ENCODE assay signal across 9 cellular contexts in genomic region chr11:72411623-72412532, GRCh38. TPM values are rescaled to one million over a fixed set of nuclear protein-coding genes. Genes with fewer than 3 reads are reported as not detected.
DNase-seq lines count a peak whose midpoint lies in the region; ATAC-seq and TF ChIP-seq lines count a peak whose summit lies in the region.
"Had no signal": no experiment of that assay in that cellular context is flagged by ENCODE, and none has a peak within 500 bp of the region (broad histone marks: within the 10 kb centered on the region; RNA-seq: fewer than 3 reads in every experiment).

No MANE protein-coding gene starts in this region.

- no peak overlapping the region for H3K27ac Mint-ChIP-seq in effector memory CD8-positive, alpha-beta T cell
- H3K27ac Mint-ChIP-seq: natural killer cell treated with Interleukin-12 subunit alpha and Interleukin-12 subunit beta and Interleukin-15 and Interleukin-18, amount 100 ng/mL, for 72 hours had no signal

- H4K8ac ChIP-seq in neuronal stem cell (ENCODE audit: low read depth, low read length): peak overlapping the region; percentile 4

- H2AFZ ChIP-seq in neuronal stem cell (ENCODE audit: low read length): peak overlapping the region; percentile 55

- peak overlapping the region; percentile 14 for H2BK12ac ChIP-seq in neuronal stem cell (ENCODE audit: low read length)

- no peak overlapping the region for H3K4me3 ChIP-seq in neuronal stem cell (ENCODE audit: low read length in 2 of 2)

- peak overlapping the region; percentile 73 for H2BK15ac ChIP-seq in neuronal stem cell (ENCODE audit: low read length)

- ATAC-seq in GM21528 (IDR thresholded peaks at IDR 0.05; ENCODE audit: low FRiP score, unreplicated experiment) (peak; percentile 62), GM19035 (IDR thresholded peaks at IDR 0.05; ENCODE audit: unreplicated experiment) (no peak)
- ATAC-seq in effector memory CD8-positive, alpha-beta T cell (replicated peaks): peak; percentile 56

- POLR2A ChIA-PET in RWPE1 (lab: Yijun Ruan, JAX; ENCODE audit: low non-redundant PET): no interaction called here

- no CpG with 5 or more reads among the region's 4 CpGs for WGBS in neuronal stem cell (ENCODE audit: extremely low coverage in 2 of 2, insufficient read length in 2 of 2, insufficient replicate concordance in 1 of 2), 2 donors

- no peaks in the 10 kb centered on the region for H3K27me3 Mint-ChIP-seq in effector memory CD8-positive, alpha-beta T cell
- H3K27me3 Mint-ChIP-seq: natural killer cell treated with Interleukin-12 subunit alpha and Interleukin-12 subunit beta and Interleukin-15 and Interleukin-18, amount 100 ng/mL, for 72 hours had no signal

- H2AK5ac ChIP-seq in neuronal stem cell (ENCODE audit: low read depth, low read length): peak overlapping the region; percentile 71

- no peaks in the 10 kb centered on the region for H3K79me1 ChIP-seq in neuronal stem cell (ENCODE audit: low read depth, low read length)

- no peaks in the 10 kb centered on the region for H3K36me3 ChIP-seq in neuronal stem cell (replicated peaks in 1 of 2; ENCODE audit: control insufficient read depth in 2 of 2, insufficient read depth in 2 of 2, low read length in 2 of 2)

- H3K9ac ChIP-seq in neuronal stem cell (ENCODE audit: low read depth, low read length, poor library complexity): peak overlapping the region; percentile 74

- peak overlapping the region; percentile 83 for H2BK5ac ChIP-seq in neuronal stem cell (ENCODE audit: low read length)

- peaks cover 4% of the 10 kb centered on the region for H3K36me3 Mint-ChIP-seq in effector memory CD8-positive, alpha-beta T cell (ENCODE audit: insufficient read depth)
- H3K36me3 Mint-ChIP-seq: natural killer cell treated with Interleukin-12 subunit alpha and Interleukin-12 subunit beta and Interleukin-15 and Interleukin-18, amount 100 ng/mL, for 72 hours had no signal

- H3K27me3 ChIP-seq in neuronal stem cell (ENCODE audit: control insufficient read depth in 3 of 3, insufficient read depth in 3 of 3, low read depth in 1 of 3, low read length in 3 of 3): no peaks in the 10 kb centered on the region

- TF ChIP-seq CTCF in RWPE1 (conservative IDR thresholded peaks at IDR 0.05; ENCODE audit: low read depth): no peak

- no peaks in the 10 kb centered on the region for H3K9me3 ChIP-seq in neuronal stem cell (replicated peaks in 1 of 2; ENCODE audit: control insufficient read depth in 2 of 2, insufficient read depth in 1 of 2, low read depth in 1 of 2, low read length in 2 of 2)

- no peak overlapping the region for H3K4me2 ChIP-seq in neuronal stem cell (ENCODE audit: insufficient read depth, low read length, poor library complexity, severe bottlenecking)

- H3K4ac ChIP-seq in neuronal stem cell (ENCODE audit: low read length): no peak overlapping the region

- H2BK120ac ChIP-seq in neuronal stem cell (ENCODE audit: low read depth, low read length): no peak overlapping the region

- no peak overlapping the region for H3K14ac ChIP-seq in neuronal stem cell (ENCODE audit: low read length)

- no peak overlapping the region for H3K4me3 Mint-ChIP-seq in effector memory CD8-positive, alpha-beta T cell
- H3K4me3 Mint-ChIP-seq: natural killer cell treated with Interleukin-12 subunit alpha and Interleukin-12 subunit beta and Interleukin-15 and Interleukin-18, amount 100 ng/mL, for 72 hours had no signal

- H4K91ac ChIP-seq in neuronal stem cell (ENCODE audit: low read depth, low read length, poor library complexity): no peak overlapping the region

- H3K9me3 Mint-ChIP-seq in effector memory CD8-positive, alpha-beta T cell: no peaks in the 10 kb centered on the region
- H3K9me3 Mint-ChIP-seq: natural killer cell treated with Interleukin-12 subunit alpha and Interleukin-12 subunit beta and Interleukin-15 and Interleukin-18, amount 100 ng/mL, for 72 hours had no signal

- CTCF ChIA-PET in RWPE1 (lab: Yijun Ruan, JAX): interaction anchor here (0.5 kb wide), 1 partner anchor 151 kb away, joined by 4 read pairs; no protein-coding TSS in a partner anchor

- peaks cover 14 to 20% of the 10 kb centered on the region in 2 donors for H3K4me1 ChIP-seq in neuronal stem cell (ENCODE audit: control insufficient read depth in 2 of 2, insufficient read depth in 1 of 2, low read depth in 1 of 2, low read length in 2 of 2)

- H3K27ac ChIP-seq in neuronal stem cell (replicated peaks; ENCODE audit: low read length) (no peak overlapping the region), RWPE1 (no peak overlapping the region)

- no peak overlapping the region for H3K23ac ChIP-seq in neuronal stem cell (ENCODE audit: low read depth, low read length, poor library complexity)

- H3K18ac ChIP-seq in neuronal stem cell (ENCODE audit: low read length): peak overlapping the region; percentile 90

- DNase-seq in CMK (ENCODE audit: low read depth) (peak; percentile 21), NCI-H526 (lab: John Stamatoyannopoulos, UW) (peak; percentile 80 to 87), neuronal stem cell (ENCODE audit: low spot score) (no peak), RWPE1 (ENCODE audit: low spot score) (no peak)
- no peak for DNase-seq in effector memory CD8-positive, alpha-beta T cell
- no peak for DNase-seq in central memory CD4-positive, alpha-beta T cell

- peaks cover 7% of the 10 kb centered on the region in 2 donors for H3K4me1 Mint-ChIP-seq in effector memory CD8-positive, alpha-beta T cell (ENCODE audit: low read depth in 2 of 2)

RNA-seq across cellular contexts. Expression of gene CLPB, which starts 22.5 kb away (rescaled TPM):
- polyA plus RNA-seq in neuronal stem cell (2013, experiment 1 of 2): 8.5 TPM
- 8.4 TPM for polyA plus RNA-seq in neuronal stem cell (2013, experiment 2 of 2)

Comparison
In these comparisons a context has a peak if more than half of its experiments do, and no peak if none do; other contexts are left out.
1. DNase-seq: peak in CMK (single experiment) and NCI-H526 (2 of 2); none in effector memory CD8-positive, alpha-beta T cell (0 of 3), neuronal stem cell (single experiment), RWPE1 (single experiment) and central memory CD4-positive, alpha-beta T cell (single experiment).